34 cellular contexts compared by ENCODE assay signal in genomic region chr18:76343938-76344569, GRCh38.
"Had no signal": no experiment of that assay in that cellular context is flagged by ENCODE, and none has a peak within 500 bp of the region (broad histone marks: within the 10 kb centered on the region; RNA-seq: fewer than 3 reads in every experiment).

No MANE protein-coding gene starts in this region.

- FAIRE-seq: bronchial epithelial cell had no signal

- H3K27ac ChIP-seq: ascending aorta, brain microvascular endothelial cell, esophagus muscularis mucosa, foreskin keratinocyte, gastrocnemius medialis, heart left ventricle had no signal

- H3K9me3 ChIP-seq: ascending aorta, gastrocnemius medialis had no signal

- H3K4me3 ChIP-seq: ascending aorta, esophagus muscularis mucosa, gastrocnemius medialis, heart left ventricle had no signal

- H3K27me3 Mint-ChIP-seq: activated CD4-positive, alpha-beta T cell treated with anti-CD3 and anti-CD28 coated beads for 36 hours; activated CD4-positive, alpha-beta T cell treated with anti-CD3 and anti-CD28 coated beads, Interleukin-2, amount 10 ng/mL, durations not matched to agents 24 days and 14 days; activated naive CD8-positive, alpha-beta T cell treated with anti-CD3 and anti-CD28 coated beads, Interleukin-2, amount 10 ng/mL, durations not matched to agents 7 days and 5 days had no signal

- H3K4me1 ChIP-seq: ascending aorta had no signal

- H3K36me3 Mint-ChIP-seq: activated CD4-positive, alpha-beta memory T cell treated with anti-CD3 and anti-CD28 coated beads for 36 hours; activated CD8-positive, alpha-beta memory T cell treated with anti-CD3 and anti-CD28 coated beads, Interleukin-2, amount 10 ng/mL, durations not matched to agents 7 days and 5 days; activated naive CD4-positive, alpha-beta T cell treated with anti-CD3 and anti-CD28 coated beads, Interleukin-2, amount 10 ng/mL, durations not matched to agents 7 days and 5 days; activated naive CD8-positive, alpha-beta T cell treated with anti-CD3 and anti-CD28 coated beads, Interleukin-2, amount 10 ng/mL, durations not matched to agents 7 days and 5 days had no signal

- H3K4me3 Mint-ChIP-seq: activated CD4-positive, alpha-beta memory T cell treated with anti-CD3 and anti-CD28 coated beads for 36 hours; activated CD4-positive, alpha-beta T cell treated with anti-CD3 and anti-CD28 coated beads for 36 hours; activated CD4-positive, alpha-beta T cell treated with anti-CD3 and anti-CD28 coated beads, Interleukin-2, amount 10 ng/mL, durations not matched to agents 24 days and 14 days; activated CD8-positive, alpha-beta memory T cell treated with anti-CD3 and anti-CD28 coated beads, Interleukin-2, amount 10 ng/mL, durations not matched to agents 7 days and 5 days; activated CD8-positive, alpha-beta T cell treated with anti-CD3 and anti-CD28 coated beads, Interleukin-2, amount 10 ng/mL, durations not matched to agents 7 days and 5 days; activated naive CD4-positive, alpha-beta T cell treated with anti-CD3 and anti-CD28 coated beads, Interleukin-2, amount 10 ng/mL, durations not matched to agents 7 days and 5 days; activated naive CD8-positive, alpha-beta T cell treated with anti-CD3 and anti-CD28 coated beads, Interleukin-2, amount 10 ng/mL, durations not matched to agents 7 days and 5 days; activated T-helper 1 cell treated with anti-CD3 and anti-CD28 coated beads, Interleukin-12 subunit alpha, Interleukin-12 subunit beta, Interleukin-2, Interleukin-4 antibody, amounts not matched to agents 30 ng/mL and 10 ng/mL and 1 ng/mL, durations not matched to agents 14 hours and 24 hours and 36 hours; central memory CD8-positive, alpha-beta T cell; effector memory CD8-positive, alpha-beta T cell; T-helper 17 cell; T-helper 2 cell treated with Interferon-gamma antibody and Interleukin-4, amounts not matched to agents 5 μg/mL and 100 μg/mL, for 36 hours had no signal

- DNase-seq: activated CD4-positive, alpha-beta memory T cell treated with anti-CD3 and anti-CD28 coated beads for 36 hours; activated CD4-positive, alpha-beta T cell treated with anti-CD3 and anti-CD28 coated beads for 36 hours; activated CD4-positive, alpha-beta T cell treated with anti-CD3 and anti-CD28 coated beads, Interleukin-2, amount 10 ng/mL, durations not matched to agents 24 days and 14 days; activated CD4-positive, CD25-positive, alpha-beta regulatory T cell; activated CD4-positive, CD25-positive, alpha-beta regulatory T cell treated with anti-CD3 and anti-CD28 coated beads, Interleukin-2, amount 50 U/mL, for 72 hours; activated CD8-positive, alpha-beta memory T cell treated with anti-CD3 and anti-CD28 coated beads, Interleukin-2, amount 10 ng/mL, durations not matched to agents 7 days and 5 days; activated CD8-positive, alpha-beta memory T cell treated with anti-CD3 and anti-CD28 coated beads, Interleukin-2, amount 50 U/mL, for 4 hours; activated CD8-positive, alpha-beta T cell treated with anti-CD3 and anti-CD28 coated beads, Interleukin-2, amount 10 ng/mL, durations not matched to agents 7 days and 5 days; activated effector memory CD4-positive, alpha-beta T cell treated with anti-CD3 and anti-CD28 coated beads, Interleukin-2, amount 50 U/mL, for 16 hours; activated naive CD4-positive, alpha-beta T cell treated with anti-CD3 and anti-CD28 coated beads, Interleukin-2, amount 10 ng/mL, durations not matched to agents 7 days and 5 days; activated naive CD8-positive, alpha-beta T cell treated with anti-CD3 and anti-CD28 coated beads, Interleukin-2, amount 10 ng/mL, durations not matched to agents 7 days and 5 days; activated T-cell treated with anti-CD3 and anti-CD28 coated beads, Interleukin-2, amount 50 U/mL, for 1 hour; activated T-cell treated with anti-CD3 and anti-CD28 coated beads, Interleukin-2, amount 50 U/mL, for 48 hours; brain microvascular endothelial cell; cortex of kidney; dermis blood vessel endothelial cell; effector CD4-positive, alpha-beta T cell; effector memory CD8-positive, alpha-beta T cell; erythroblast; foreskin keratinocyte; gastrocnemius medialis; glutamatergic neuron; heart left ventricle; T-helper 1 cell; T-helper 17 cell; T1000 had no signal

- H3K27ac Mint-ChIP-seq: activated CD4-positive, alpha-beta memory T cell treated with anti-CD3 and anti-CD28 coated beads for 36 hours; activated CD4-positive, alpha-beta T cell treated with anti-CD3 and anti-CD28 coated beads for 36 hours; activated CD4-positive, alpha-beta T cell treated with anti-CD3 and anti-CD28 coated beads, Interleukin-2, amount 10 ng/mL, durations not matched to agents 24 days and 14 days; activated CD8-positive, alpha-beta memory T cell treated with anti-CD3 and anti-CD28 coated beads, Interleukin-2, amount 10 ng/mL, durations not matched to agents 7 days and 5 days; activated CD8-positive, alpha-beta T cell treated with anti-CD3 and anti-CD28 coated beads, Interleukin-2, amount 10 ng/mL, durations not matched to agents 7 days and 5 days; activated naive CD4-positive, alpha-beta T cell treated with anti-CD3 and anti-CD28 coated beads, Interleukin-2, amount 10 ng/mL, durations not matched to agents 7 days and 5 days; activated naive CD4-positive, alpha-beta T cell treated with anti-CD3 and anti-CD28 coated beads, Interleukin-2, amount 50 U/mL, for 72 hours; activated naive CD8-positive, alpha-beta T cell treated with anti-CD3 and anti-CD28 coated beads, Interleukin-2, amount 10 ng/mL, durations not matched to agents 7 days and 5 days; activated T-helper 1 cell treated with anti-CD3 and anti-CD28 coated beads, Interleukin-12 subunit alpha, Interleukin-12 subunit beta, Interleukin-2, Interleukin-4 antibody, amounts not matched to agents 30 ng/mL and 10 ng/mL and 1 ng/mL, durations not matched to agents 14 hours and 24 hours and 36 hours; activated T-helper 2 cell treated with anti-CD3 and anti-CD28 coated beads, Interferon-gamma antibody, Interleukin-2, Interleukin-4, amounts not matched to agents 10 μg/mL and 5 μg/mL and 100 μg/mL, durations not matched to agents 14 hours and 24 hours and 36 hours; effector memory CD8-positive, alpha-beta T cell; T-helper 17 cell; T-helper 2 cell treated with Interferon-gamma antibody and Interleukin-4, amounts not matched to agents 5 μg/mL and 100 μg/mL, for 36 hours had no signal

- ATAC-seq: activated CD4-positive, alpha-beta T cell treated with anti-CD3 and anti-CD28 coated beads for 36 hours; activated CD8-positive, alpha-beta memory T cell treated with anti-CD3 and anti-CD28 coated beads, Interleukin-2, amount 10 ng/mL, durations not matched to agents 7 days and 5 days; activated CD8-positive, alpha-beta T cell treated with anti-CD3 and anti-CD28 coated beads, Interleukin-2, amount 10 ng/mL, durations not matched to agents 7 days and 5 days; activated naive CD4-positive, alpha-beta T cell treated with anti-CD3 and anti-CD28 coated beads, Interleukin-2, amount 50 U/mL, for 72 hours; effector memory CD8-positive, alpha-beta T cell; foreskin keratinocyte; gastrocnemius medialis; heart left ventricle; T-helper 17 cell had no signal

- H3K27me3 ChIP-seq: ascending aorta, brain microvascular endothelial cell, esophagus muscularis mucosa, foreskin keratinocyte, gastrocnemius medialis, heart left ventricle had no signal

- H3K4me1 Mint-ChIP-seq: activated CD4-positive, alpha-beta T cell treated with anti-CD3 and anti-CD28 coated beads, Interleukin-2, amount 10 ng/mL, durations not matched to agents 24 days and 14 days had no signal

- H3K36me3 ChIP-seq: ascending aorta, brain microvascular endothelial cell, esophagus muscularis mucosa, gastrocnemius medialis, heart left ventricle had no signal

- H3K9me3 Mint-ChIP-seq: activated CD4-positive, alpha-beta T cell treated with anti-CD3 and anti-CD28 coated beads, Interleukin-2, amount 10 ng/mL, durations not matched to agents 24 days and 14 days; activated naive CD4-positive, alpha-beta T cell treated with anti-CD3 and anti-CD28 coated beads, Interleukin-2, amount 50 U/mL, for 72 hours; activated naive CD8-positive, alpha-beta T cell treated with anti-CD3 and anti-CD28 coated beads, Interleukin-2, amount 10 ng/mL, durations not matched to agents 7 days and 5 days; activated T-helper 1 cell treated with anti-CD3 and anti-CD28 coated beads, Interleukin-12 subunit alpha, Interleukin-12 subunit beta, Interleukin-2, Interleukin-4 antibody, amounts not matched to agents 30 ng/mL and 10 ng/mL and 1 ng/mL, durations not matched to agents 14 hours and 24 hours and 36 hours; activated T-helper 2 cell treated with anti-CD3 and anti-CD28 coated beads, Interferon-gamma antibody, Interleukin-2, Interleukin-4, amounts not matched to agents 10 μg/mL and 5 μg/mL and 100 μg/mL, durations not matched to agents 14 hours and 24 hours and 36 hours; central memory CD8-positive, alpha-beta T cell; effector memory CD8-positive, alpha-beta T cell; T-helper 2 cell treated with Interferon-gamma antibody and Interleukin-4, amounts not matched to agents 5 μg/mL and 100 μg/mL, for 36 hours had no signal
